2 cellular contexts compared by ENCODE assay signal in the genomic region with DNA sequence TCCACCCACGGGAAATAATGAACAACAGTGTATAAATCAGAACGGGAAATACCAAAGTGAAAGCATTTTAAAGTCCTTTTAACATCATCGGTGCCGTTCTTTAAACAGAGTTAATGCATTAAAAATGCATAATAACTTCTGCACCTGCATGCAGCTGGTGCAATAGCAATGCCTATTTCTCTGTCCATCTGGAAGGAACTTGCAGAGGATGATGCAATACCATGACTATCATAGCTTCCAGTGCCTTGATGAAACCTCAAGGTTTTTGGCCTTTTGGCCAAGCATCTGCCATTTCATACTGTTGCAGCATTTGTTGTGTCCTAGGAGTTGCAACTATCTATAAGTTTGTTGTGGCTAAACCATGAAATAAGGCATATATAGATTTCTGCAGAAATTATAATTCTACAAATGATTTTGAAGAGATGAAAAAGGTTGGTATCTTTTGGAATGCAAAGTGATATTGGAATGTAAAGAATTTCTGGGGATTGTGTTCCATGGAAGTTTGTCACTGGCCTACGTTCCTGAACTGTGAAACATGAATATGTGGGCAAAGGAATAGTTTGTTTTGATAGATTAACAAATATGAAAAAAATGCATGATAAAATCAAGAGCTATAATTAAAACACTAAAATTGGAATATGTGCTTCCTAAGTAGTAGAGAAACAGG.
TF ChIP-seq lines count a peak whose summit lies in the region.

No MANE protein-coding gene starts in this region.

TF ChIP-seq in IMR-90, 13 proteins besides CTCF, POLR2A, EP300 and RAD21:
- peak; percentile 100 for TF ChIP-seq CEBPB (IDR thresholded peaks at IDR 0.05; ENCODE audit: low read depth, low read length)
- TF ChIP-seq MXI1 (IDR thresholded peaks at IDR 0.05; ENCODE audit: borderline replicate concordance, low read depth, low read length), result no peak
- peak; percentile 98 for TF ChIP-seq RCOR1 (IDR thresholded peaks at IDR 0.05; ENCODE audit: insufficient replicate concordance, low read length)
- TF ChIP-seq SMC3 (IDR thresholded peaks at IDR 0.05; ENCODE audit: low read depth, low read length), result no peak
- no peak for TF ChIP-seq MAZ (IDR thresholded peaks at IDR 0.05; ENCODE audit: borderline replicate concordance, low read depth, low read length)
- 0 out of 2 replicates have a peak, but pooled peaks have one; percentile 15 for TF ChIP-seq FOS (IDR thresholded peaks at IDR 0.05; ENCODE audit: low read depth, low read length)
- TF ChIP-seq MAFK (IDR thresholded peaks at IDR 0.05; ENCODE audit: low read depth, low read length), result no peak

TF ChIP-seq in WTC11, 78 proteins besides CTCF, POLR2A, EP300 and RAD21:
- no peak for TF ChIP-seq ZNF416 (CRISPR knock-in tag; IDR thresholded peaks at IDR 0.05)
- TF ChIP-seq, protein P1, sequence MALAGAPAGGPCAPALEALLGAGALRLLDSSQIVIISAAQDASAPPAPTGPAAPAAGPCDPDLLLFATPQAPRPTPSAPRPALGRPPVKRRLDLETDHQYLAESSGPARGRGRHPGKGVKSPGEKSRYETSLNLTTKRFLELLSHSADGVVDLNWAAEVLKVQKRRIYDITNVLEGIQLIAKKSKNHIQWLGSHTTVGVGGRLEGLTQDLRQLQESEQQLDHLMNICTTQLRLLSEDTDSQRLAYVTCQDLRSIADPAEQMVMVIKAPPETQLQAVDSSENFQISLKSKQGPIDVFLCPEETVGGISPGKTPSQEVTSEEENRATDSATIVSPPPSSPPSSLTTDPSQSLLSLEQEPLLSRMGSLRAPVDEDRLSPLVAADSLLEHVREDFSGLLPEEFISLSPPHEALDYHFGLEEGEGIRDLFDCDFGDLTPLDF (CRISPR knock-in tag; IDR thresholded peaks at IDR 0.05), result no peak
